In the genomic region with DNA sequence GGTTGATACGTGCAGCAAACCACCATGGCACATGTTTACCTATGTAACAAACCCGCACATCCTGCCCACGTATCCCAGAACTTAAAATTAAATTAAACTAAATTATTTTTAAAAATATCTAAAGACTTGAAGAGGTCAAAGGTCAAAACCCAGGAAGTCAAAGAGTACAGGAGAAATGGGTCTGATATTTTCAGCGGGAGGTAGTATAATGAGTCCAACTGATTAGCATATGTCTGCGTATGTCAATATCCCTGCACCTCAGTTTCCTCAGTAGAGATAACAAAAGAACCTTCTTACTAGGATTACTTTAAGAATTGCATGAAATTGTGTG, we compare ENCODE assay signal across 33 cellular contexts.
"Had no signal": no experiment of that assay in that cellular context is flagged by ENCODE, and none has a peak within 500 bp of the region (broad histone marks: within the 10 kb centered on the region; RNA-seq: fewer than 3 reads in every experiment).

No MANE protein-coding gene starts in this region.

- DNase-seq: activated effector memory CD4-positive, alpha-beta T cell treated with anti-CD3 and anti-CD28 coated beads, Interleukin-2, amount 50 U/mL, for 16 hours; activated effector memory CD4-positive, alpha-beta T cell treated with Interleukin-2 at 50 U/mL for 16 hours; activated gamma-delta T cell; activated gamma-delta T cell treated with Interleukin-2 at 50 U/mL for 16 hours; activated naive CD4-positive, alpha-beta T cell; activated naive CD4-positive, alpha-beta T cell treated with anti-CD3 and anti-CD28 coated beads for 36 hours; activated naive CD4-positive, alpha-beta T cell treated with anti-CD3 and anti-CD28 coated beads, Interleukin-2, amount 10 ng/mL, durations not matched to agents 7 days and 5 days; activated naive CD4-positive, alpha-beta T cell treated with anti-CD3 and anti-CD28 coated beads, Interleukin-2, amount 50 U/mL, for 16 hours; activated naive CD4-positive, alpha-beta T cell treated with Interleukin-2 at 50 U/mL for 16 hours; activated naive CD8-positive, alpha-beta T cell treated with anti-CD3 and anti-CD28 coated beads for 36 hours; activated naive CD8-positive, alpha-beta T cell treated with anti-CD3 and anti-CD28 coated beads, Interleukin-2, amount 10 ng/mL, durations not matched to agents 7 days and 5 days; activated naive CD8-positive, alpha-beta T cell treated with anti-CD3 and anti-CD28 coated beads, Interleukin-2, amount 50 U/mL, for 24 hours; activated T-cell treated with anti-CD3 and anti-CD28 coated beads, Interleukin-2, amount 50 U/mL, for 1 hour; activated T-cell treated with anti-CD3 and anti-CD28 coated beads, Interleukin-2, amount 50 U/mL, for 24 hours; activated T-cell treated with anti-CD3 and anti-CD28 coated beads, Interleukin-2, amount 50 U/mL, for 4 hours; activated T-cell treated with anti-CD3 and anti-CD28 coated beads, Interleukin-2, amount 50 U/mL, for 48 hours; activated T-cell treated with anti-CD3 and anti-CD28 coated beads, Interleukin-2, amount 50 U/mL, for 72 hours; adrenal gland; amniotic stem cell; amygdala; anterior cingulate cortex; aorta; body of pancreas; brain microvascular endothelial cell; caudate nucleus; central memory CD4-positive, alpha-beta T cell; cerebellar nuclear complex had no signal

- H3K27me3 ChIP-seq: adrenal gland, ascending aorta, body of pancreas, brain microvascular endothelial cell, cardiac muscle cell had no signal

- ATAC-seq: activated naive CD4-positive, alpha-beta T cell treated with anti-CD3 and anti-CD28 coated beads, Interleukin-2, amount 50 U/mL, for 72 hours; activated naive CD8-positive, alpha-beta T cell treated with anti-CD3 and anti-CD28 coated beads, Interleukin-2, amount 50 U/mL, for 24 hours; activated T-cell treated with anti-CD3 and anti-CD28 coated beads, Interleukin-2, amount 50 U/mL, for 4 hours; activated T-cell treated with anti-CD3 and anti-CD28 coated beads, Interleukin-2, amount 50 U/mL, for 72 hours; activated T-helper 17 cell treated with anti-CD3 and anti-CD28 coated beads, Interleukin-2, amount 50 U/mL, for 72 hours; body of pancreas had no signal

- FAIRE-seq: astrocyte, bronchial epithelial cell had no signal

- H3K27ac ChIP-seq: adrenal gland, ascending aorta, body of pancreas, brain microvascular endothelial cell, cardiac muscle cell had no signal

- H3K9me3 ChIP-seq: adrenal gland, ascending aorta, body of pancreas had no signal

- H3K36me3 ChIP-seq: adrenal gland, ascending aorta, brain microvascular endothelial cell, cardiac muscle cell had no signal

- H3K4me3 ChIP-seq: adrenal gland, ascending aorta, body of pancreas, cardiac muscle cell had no signal

- H3K4me1 ChIP-seq: ascending aorta, body of pancreas had no signal
